19 cellular contexts compared by ENCODE assay signal in the genomic region with DNA sequence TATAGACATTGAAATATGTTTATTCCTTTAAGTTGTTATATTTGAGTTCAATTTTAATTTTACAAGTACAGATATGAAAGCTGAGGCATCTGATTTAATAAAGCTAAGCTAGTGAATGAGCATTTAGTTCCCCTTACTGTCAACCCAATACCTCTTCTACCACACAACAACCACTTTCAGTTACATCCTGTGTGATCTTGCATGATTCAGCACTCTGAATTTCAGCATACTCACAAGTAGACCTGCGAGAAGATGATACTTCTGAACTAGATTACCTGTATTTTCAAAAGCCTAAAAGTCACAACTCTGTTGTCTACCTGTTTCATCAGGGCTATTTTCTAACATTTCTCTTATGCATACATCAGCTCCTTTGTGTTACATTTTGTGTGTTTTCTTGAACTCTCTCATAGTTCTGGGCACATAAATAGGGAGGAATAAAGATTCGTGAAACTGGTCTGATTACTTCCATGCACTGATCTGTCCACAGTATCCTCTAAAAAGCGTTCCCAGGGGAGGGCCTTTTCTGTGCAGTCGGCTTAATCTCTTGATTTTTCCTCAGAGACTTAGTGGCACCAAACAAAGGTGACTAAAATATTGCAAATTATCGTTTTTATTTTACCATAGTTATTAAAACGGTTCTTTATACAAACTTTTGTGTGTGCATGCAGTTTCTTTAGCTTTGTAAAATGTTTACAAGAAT.
DNase-seq lines count a peak whose midpoint lies in the region; ATAC-seq, FAIRE-seq and TF ChIP-seq lines count a peak whose summit lies in the region.
"Had no signal": no experiment of that assay in that cellular context is flagged by ENCODE, and none has a peak within 500 bp of the region (broad histone marks: within the 10 kb centered on the region; RNA-seq: fewer than 3 reads in every experiment).

No MANE protein-coding gene starts in this region.

- no peaks in the 10 kb centered on the region for H3F3A ChIP-seq in PC-9 (ENCODE audit: insufficient read depth, low read depth)

- no peaks in the 10 kb centered on the region for H3K4me1 Mint-ChIP-seq in activated CD8-positive, alpha-beta T cell treated with anti-CD3 and anti-CD28 coated beads for 36 hours (ENCODE audit: low read depth)
- H3K4me1 Mint-ChIP-seq: T-cell had no signal

- 0 out of 2 replicates have a peak, but pooled peaks cover 5% of the 10 kb centered on the region for H3K4me1 ChIP-seq in PC-9 (replicated peaks; ENCODE audit: insufficient read depth)
- H3K4me1 ChIP-seq: left lung, spleen had no signal

- ATAC-seq in HG03432 (IDR thresholded peaks at IDR 0.05; ENCODE audit: unreplicated experiment) (peak; percentile 80), Right ventricle myocardium superior (ENCODE audit: poor library complexity) (no peak)
- ATAC-seq in activated CD8-positive, alpha-beta T cell treated with anti-CD3 and anti-CD28 coated beads for 36 hours = no peak
- ATAC-seq: left lung; stimulated activated naive CD8-positive, alpha-beta T cell treated with anti-CD3 and anti-CD28 coated beads, Interleukin-15, Interleukin-2, amounts not matched to agents 100 U/mL and 50 U/mL, for 24 hours; T-cell had no signal

- H3K27me3 Mint-ChIP-seq in activated CD8-positive, alpha-beta T cell treated with anti-CD3 and anti-CD28 coated beads for 36 hours = no peaks in the 10 kb centered on the region
- H3K27me3 Mint-ChIP-seq: T-cell had no signal

- no peaks in the 10 kb centered on the region for H3K9me2 ChIP-seq in PC-9 (ENCODE audit: insufficient read depth)

- peak overlapping the region; percentile 74; the same call in 1 of the 2 replicates for H2AFZ ChIP-seq in PC-9

- H3K79me2 ChIP-seq in PC-9 (ENCODE audit: low read depth) = no peaks in the 10 kb centered on the region

- no peaks in the 10 kb centered on the region for H3K9me3 ChIP-seq in PC-9 (ENCODE audit: insufficient read depth, low read depth)

- no peaks in the 10 kb centered on the region for H3K36me3 ChIP-seq in PC-9 (ENCODE audit: low read depth)
- H3K36me3 ChIP-seq: brain microvascular endothelial cell, left lung, spleen had no signal

- no peaks in the 10 kb centered on the region for H4K20me1 ChIP-seq in PC-9 (ENCODE audit: insufficient read depth)

- peak overlapping the region; percentile 0; the same call in 1 of the 2 replicates for H3K4me2 ChIP-seq in PC-9

- intact Hi-C loops in PC-9 (cut with micrococcal nuclease; ENCODE audit: unreplicated experiment) = no loop called here
- intact Hi-C loops in activated CD8-positive, alpha-beta T cell treated with anti-CD3 and anti-CD28 coated beads for 36 hours (cut with micrococcal nuclease) = no loop called here
- intact Hi-C loops in Right ventricle myocardium superior (cut with DNase I) = no loop called here

- DNase-seq in D721Med (ENCODE audit: insufficient read length, low spot score) (no peak), PC-9 (no peak), epithelial cell of esophagus (ENCODE audit: low read depth) (peak; percentile 40), epidermal melanocyte (ENCODE audit: insufficient read length, low spot score) (no peak), coronary artery (ENCODE audit: low spot score) (no peak), Right ventricle myocardium superior (no peak)
- DNase-seq in activated CD8-positive, alpha-beta T cell treated with anti-CD3 and anti-CD28 coated beads for 36 hours = no peak
- DNase-seq: brain microvascular endothelial cell; C1 segment of cervical spinal cord; effector CD8-positive, alpha-beta T cell; EL; left lung; NCI-H1048; NCI-H2171 treated with DMSO at 0.1 percent for 48 hours; spleen; stimulated activated naive CD8-positive, alpha-beta T cell treated with anti-CD3 and anti-CD28 coated beads, Interleukin-15, Interleukin-2, amounts not matched to agents 100 U/mL and 50 U/mL, for 24 hours; T-cell had no signal

- H3K27ac ChIP-seq in PC-9 (no peak overlapping the region), coronary artery (no peak overlapping the region)
- H3K27ac ChIP-seq: brain microvascular endothelial cell, left lung, spleen had no signal

- BruUV-seq in PC-9 (replicated peaks; lab: Mats Ljungman, UMichigan) = no TSS peak

- no peak overlapping the region for H3K4me3 ChIP-seq in PC-9
- H3K4me3 ChIP-seq in epithelial cell of esophagus (ENCODE audit: low read length) = no peak overlapping the region
- H3K4me3 ChIP-seq in coronary artery = no peak overlapping the region
- H3K4me3 ChIP-seq: left lung, spleen had no signal

- H3K36me3 Mint-ChIP-seq in activated CD8-positive, alpha-beta T cell treated with anti-CD3 and anti-CD28 coated beads for 36 hours (ENCODE audit: low read depth) = no peaks in the 10 kb centered on the region
- H3K36me3 Mint-ChIP-seq: T-cell had no signal

- H3K9me3 Mint-ChIP-seq in activated CD8-positive, alpha-beta T cell treated with anti-CD3 and anti-CD28 coated beads for 36 hours = peaks cover 18% of the 10 kb centered on the region

- peak; percentile 67 for FAIRE-seq in D721Med (lab: Jason Lieb, UNC)
- FAIRE-seq: HTR-8/SVneo had no signal

- CTCF ChIA-PET in PC-9 (lab: Charles Lee) = no interaction called here
- CTCF ChIA-PET in activated CD8-positive, alpha-beta T cell treated with anti-CD3 and anti-CD28 coated beads for 36 hours (lab: Charles Lee) = no interaction called here

- H3K4me3 Mint-ChIP-seq in activated CD8-positive, alpha-beta T cell treated with anti-CD3 and anti-CD28 coated beads for 36 hours = no peak overlapping the region
- H3K4me3 Mint-ChIP-seq: T-cell had no signal

- TF ChIP-seq CTCF in D721Med (IDR thresholded peaks at IDR 0.05; ENCODE audit: insufficient read depth, missing control alignments) (no peak), PC-9 (conservative IDR thresholded peaks at IDR 0.05) (no peak), epithelial cell of esophagus (IDR thresholded peaks at IDR 0.05; ENCODE audit: insufficient read depth, low read depth, low read length, missing control alignments) (no peak), coronary artery (IDR thresholded peaks at IDR 0.05) (no peak)
- no peak for TF ChIP-seq CTCF in activated CD8-positive, alpha-beta T cell treated with anti-CD3 and anti-CD28 coated beads for 36 hours (IDR thresholded peaks at IDR 0.05)

- H3K27ac Mint-ChIP-seq in activated CD8-positive, alpha-beta T cell treated with anti-CD3 and anti-CD28 coated beads for 36 hours = no peak overlapping the region
- H3K27ac Mint-ChIP-seq: T-cell had no signal

- POLR2A ChIA-PET in PC-9 (lab: Charles Lee; ENCODE audit: unreplicated experiment) = no interaction called here
- POLR2A ChIA-PET in activated CD8-positive, alpha-beta T cell treated with anti-CD3 and anti-CD28 coated beads for 36 hours (lab: Charles Lee) = no interaction called here

- H3K27me3 ChIP-seq in PC-9 (ENCODE audit: insufficient read depth, low read depth) = no peaks in the 10 kb centered on the region
- H3K27me3 ChIP-seq: brain microvascular endothelial cell, left lung, spleen had no signal
